In the genomic region with DNA sequence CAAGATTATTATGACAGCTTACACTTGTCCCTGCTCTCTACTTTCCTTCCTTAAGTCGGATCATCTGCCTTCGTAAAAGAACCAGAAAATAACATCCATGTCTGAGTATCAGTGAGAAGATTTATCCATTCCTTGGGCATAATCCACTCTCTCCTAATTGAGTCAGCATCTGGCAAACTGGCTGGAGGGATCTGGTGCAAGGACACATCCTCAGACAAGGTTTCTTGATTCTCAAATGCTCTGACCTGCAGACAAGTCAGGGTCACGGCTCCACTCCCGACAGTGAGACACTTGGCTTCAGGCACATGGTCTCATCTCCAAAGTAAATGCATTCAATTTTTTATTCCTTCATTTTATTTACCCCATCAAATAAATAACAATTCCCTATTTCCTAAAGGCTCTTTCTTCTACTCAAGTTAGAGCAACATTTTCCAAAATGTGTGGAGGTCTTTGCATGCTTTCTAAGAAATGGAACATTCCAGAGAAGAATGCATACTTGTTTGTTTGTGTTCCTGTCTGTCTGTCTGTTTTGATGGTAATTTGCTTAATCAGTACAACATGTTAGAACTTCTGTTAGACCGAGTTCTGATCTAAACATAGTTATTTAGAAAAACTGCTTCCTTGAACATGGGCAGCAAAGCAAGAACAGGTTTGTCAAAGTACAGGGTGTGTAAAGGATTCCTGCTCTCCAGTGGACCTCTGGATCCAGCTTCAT, we compare ENCODE assay signal across 25 cellular contexts.
DNase-seq lines count a peak whose midpoint lies in the region; ATAC-seq, FAIRE-seq and TF ChIP-seq lines count a peak whose summit lies in the region.
"Had no signal": no experiment of that assay in that cellular context is flagged by ENCODE, and none has a peak within 500 bp of the region (broad histone marks: within the 10 kb centered on the region; RNA-seq: fewer than 3 reads in every experiment).

No MANE protein-coding gene starts in this region.

- H2AFZ ChIP-seq in GM12878 (ENCODE audit: control insufficient read depth, low read depth, low read length): no peak overlapping the region

- BruUV-seq in GM12878 (replicated peaks; lab: Mats Ljungman, UMichigan): no TSS peak

- H3K9me3 ChIP-seq in GM12878 (replicated peaks; ENCODE audit: control insufficient read depth, insufficient read depth, low read length) (no peaks in the 10 kb centered on the region), tibial nerve (no peaks in the 10 kb centered on the region), transverse colon (no peaks in the 10 kb centered on the region)
- H3K9me3 ChIP-seq: BLaER1 treated with 17β-estradiol and CSF1 and Interleukin-3, amounts not matched to agents 10 nM and 100 nM; Caco-2 had no signal

- no peaks in the 10 kb centered on the region for H3K36me3 ChIP-seq in GM12878 (ENCODE audit: control insufficient read depth in 2 of 2, insufficient read depth in 2 of 2, low read length in 1 of 2)
- H3K36me3 ChIP-seq in tibial nerve: no peaks in the 10 kb centered on the region
- no peaks in the 10 kb centered on the region for H3K36me3 ChIP-seq in transverse colon
- H3K36me3 ChIP-seq: BLaER1 treated with 17β-estradiol and CSF1 and Interleukin-3, amounts not matched to agents 10 nM and 100 nM had no signal

- no peaks in the 10 kb centered on the region for H4K20me1 ChIP-seq in GM12878 (ENCODE audit: control insufficient read depth, insufficient read depth)
- H4K20me1 ChIP-seq: BLaER1 treated with 17β-estradiol and CSF1 and Interleukin-3, amounts not matched to agents 10 nM and 100 nM had no signal

- ATAC-seq in GM12878: no peak
- peak; percentile 34 for ATAC-seq in left colon
- no peak for ATAC-seq in HG03354 (IDR thresholded peaks at IDR 0.05; ENCODE audit: poor library complexity, severe bottlenecking, unreplicated experiment)
- ATAC-seq: HepG2, Panc1 had no signal

- H3K4me3 ChIP-seq in GM12878: no peak overlapping the region
- no peak overlapping the region for H3K4me3 ChIP-seq in tibial nerve
- no peak overlapping the region for H3K4me3 ChIP-seq in transverse colon
- H3K4me3 ChIP-seq: BLaER1 treated with 17β-estradiol and CSF1 and Interleukin-3, amounts not matched to agents 10 nM and 100 nM had no signal

- H3K4me2 ChIP-seq in GM12878 (ENCODE audit: control insufficient read depth, insufficient read depth): no peak overlapping the region
- H3K4me2 ChIP-seq: BLaER1 treated with 17β-estradiol and CSF1 and Interleukin-3, amounts not matched to agents 10 nM and 100 nM had no signal

- H3K9ac ChIP-seq in GM12878 (ENCODE audit: control insufficient read depth, insufficient read depth, low read length): no peak overlapping the region
- H3K9ac ChIP-seq: BLaER1 treated with 17β-estradiol and CSF1 and Interleukin-3, amounts not matched to agents 10 nM and 100 nM had no signal

- WGBS in GM12878 (ENCODE audit: insufficient coverage, insufficient replicate concordance, low lambda C conversion rate, missing lambda C conversion rate): 7% methylated on average over 5 of the region's 5 CpGs
- 51 to 54% methylated on average over 5 of the region's 5 CpGs for WGBS in tibial nerve, 2 donors
- 61% methylated on average over 5 of the region's 5 CpGs for WGBS in transverse colon (ENCODE audit: low coverage in 1 of 2), 2 donors

- RAD21 ChIA-PET in GM12878 (lab: Charles Lee; ENCODE audit: unreplicated experiment): no interaction called here

- no peak overlapping the region for H3K27ac ChIP-seq in GM12878 (ENCODE audit: control insufficient read depth, insufficient read depth)
- no peak overlapping the region for H3K27ac ChIP-seq in tibial nerve
- no peak overlapping the region for H3K27ac ChIP-seq in transverse colon
- H3K27ac ChIP-seq: BLaER1 treated with 17β-estradiol and CSF1 and Interleukin-3, amounts not matched to agents 10 nM and 100 nM had no signal

- FAIRE-seq in GM12878 (lab: Jason Lieb, UNC): peak; percentile 52
- FAIRE-seq: G401.6, GM18507, HepG2 had no signal

- no peak for TF ChIP-seq EP300 in GM12878 (IDR thresholded peaks at IDR 0.05; ENCODE audit: borderline replicate concordance in 1 of 2, control insufficient read depth in 1 of 2, low read depth in 2 of 2, low read length in 2 of 2)
- TF ChIP-seq EP300 in tibial nerve (IDR thresholded peaks at IDR 0.05): no peak
- no peak for TF ChIP-seq EP300 in transverse colon (IDR thresholded peaks at IDR 0.05; ENCODE audit: low read depth)

- H3K79me2 ChIP-seq in GM12878 (ENCODE audit: control insufficient read depth, insufficient read depth, low read length): no peaks in the 10 kb centered on the region

- TF ChIP-seq CTCF in GM12878 (IDR thresholded peaks at IDR 0.05 in 2 of 3, conservative IDR thresholded peaks at IDR 0.05 in 1 of 3; ENCODE audit: control insufficient read depth in 2 of 3, extremely low read depth in 1 of 3, insufficient read depth in 1 of 3, low read depth in 3 of 3, low read length in 3 of 3) (no peak), tibial nerve (IDR thresholded peaks at IDR 0.05) (no peak), transverse colon (IDR thresholded peaks at IDR 0.05) (no peak)

- SMC1A ChIA-PET in GM12878 (lab: Charles Lee; ENCODE audit: uncharacterized antibody, unreplicated experiment): no interaction called here

- intact Hi-C loops in GM12878 (cut with micrococcal nuclease; ENCODE audit: unreplicated experiment) (no loop called here), left colon (cut with DNase I, micrococcal nuclease) (no loop called here), transverse colon (cut with DNase I; ENCODE audit: low total_unique reads) (no loop called here)

- peak; percentile 92 for DNase-seq in NCI-H524 treated with DMSO at 0.1 percent for 48 hours (lab: John Stamatoyannopoulos, UW)
- DNase-seq in GM12878 (ENCODE audit: low read depth, low spot score): no peak
- no peak for DNase-seq in left colon
- DNase-seq in globus pallidus (ENCODE audit: low spot score): no peak
- no peak for DNase-seq in tibial nerve (ENCODE audit: low spot score in 2 of 2)
- no peak for DNase-seq in transverse colon
- DNase-seq: ACHN; Caco-2; CD4-positive, alpha-beta memory T cell; DMS153; H9; HFFc6; KBM-7; MM.1S; NCI-H1048; NCI-H1417 treated with DMSO at 0.1 percent for 48 hours; NCI-H187; NCI-H2107; NCI-H748 treated with DMSO at 0.1 percent for 48 hours had no signal

- POLR2A ChIA-PET in GM12878 (lab: Charles Lee): no interaction called here

- in situ Hi-C loops in GM12878 (cut with MboI): no loop called here
- in situ Hi-C loops in transverse colon (cut with MboI; ENCODE audit: low pct_ligation_motif_present in 1 of 4, low pct_unique_long_range_greater_than_20kb in 1 of 4, low sequenced_read_pairs in 3 of 4): no loop called here

- TF ChIP-seq POLR2A in GM12878 (IDR thresholded peaks at IDR 0.05; ENCODE audit: low read depth, low read length): no peak
- TF ChIP-seq POLR2A in tibial nerve (IDR thresholded peaks at IDR 0.05): no peak
- no peak for TF ChIP-seq POLR2A in transverse colon (IDR thresholded peaks at IDR 0.05)

- no peaks in the 10 kb centered on the region for H3K27me3 ChIP-seq in GM12878 (replicated peaks in 1 of 2; ENCODE audit: control insufficient read depth in 2 of 2, insufficient read depth in 2 of 2, low read length in 1 of 2)
- H3K27me3 ChIP-seq in tibial nerve: no peaks in the 10 kb centered on the region
- H3K27me3 ChIP-seq in transverse colon: no peaks in the 10 kb centered on the region
- H3K27me3 ChIP-seq: BLaER1 treated with 17β-estradiol and CSF1 and Interleukin-3, amounts not matched to agents 10 nM and 100 nM had no signal

- CTCF ChIA-PET in GM12878 (lab: Yijun Ruan, JAX): interaction anchor here (0.6 kb wide), 1 partner anchor 1096 kb away, joined by 3 read pairs; no protein-coding TSS in a partner anchor

- TF ChIP-seq RAD21 in GM12878 (IDR thresholded peaks at IDR 0.05; ENCODE audit: insufficient read depth, low read depth, low read length): no peak

- no peaks in the 10 kb centered on the region for H3K4me1 ChIP-seq in GM12878 (ENCODE audit: control insufficient read depth, insufficient read depth, low read length)
- no peaks in the 10 kb centered on the region for H3K4me1 ChIP-seq in tibial nerve
- H3K4me1 ChIP-seq in transverse colon: peaks cover 0 to 24% (median 2%) of the 10 kb centered on the region in 4 donors
- H3K4me1 ChIP-seq: BLaER1 treated with 17β-estradiol and CSF1 and Interleukin-3, amounts not matched to agents 10 nM and 100 nM had no signal

TF ChIP-seq in GM12878, 131 proteins besides CTCF, POLR2A, EP300 and RAD21:
- TF ChIP-seq ZNF207 (IDR thresholded peaks at IDR 0.05; ENCODE audit: borderline replicate concordance) (no peak), NBN (IDR thresholded peaks at IDR 0.05) (no peak), SMAD5 (IDR thresholded peaks at IDR 0.05; ENCODE audit: low read depth) (no peak), ZNF622 (IDR thresholded peaks at IDR 0.05) (no peak), RUNX3 (IDR thresholded peaks at IDR 0.05; ENCODE audit: low read length) (no peak), SIN3A (IDR thresholded peaks at IDR 0.05; ENCODE audit: low read depth, low read length) (no peak)
